Comparison of ENCODE assay signal across 15 cellular contexts in genomic region chr5:175741556-175741955, GRCh38.
"Had no signal": no experiment of that assay in that cellular context is flagged by ENCODE, and none has a peak within 500 bp of the region (broad histone marks: within the 10 kb centered on the region; RNA-seq: fewer than 3 reads in every experiment).

No MANE protein-coding gene starts in this region.

- H3K9me3 ChIP-seq: tibial artery had no signal

- H3K4me1 ChIP-seq: tibial artery had no signal

- DNase-seq: activated CD4-positive, alpha-beta T cell treated with anti-CD3 and anti-CD28 coated beads, Interleukin-2, amount 50 U/mL, for 4 hours; activated naive CD4-positive, alpha-beta T cell treated with Interleukin-2 at 50 U/mL for 16 hours; activated naive CD8-positive, alpha-beta T cell treated with anti-CD3 and anti-CD28 coated beads, Interleukin-2, amount 10 ng/mL, durations not matched to agents 7 days and 5 days; activated T-cell treated with anti-CD3 and anti-CD28 coated beads, Interleukin-2, amount 50 U/mL, for 24 hours; amygdala; midbrain; nephron progenitor cell; stimulated activated CD4-positive, alpha-beta T cell treated with anti-CD3 and anti-CD28 coated beads, Interleukin-12 subunit alpha, Interleukin-12 subunit beta, amount 100 ng/mL, for 4 hours; stimulated activated CD4-positive, alpha-beta T cell treated with anti-CD3 and anti-CD28 coated beads, Interleukin-1b, Interleukin-23, amount 100 ng/mL, for 48 hours; stimulated activated naive CD4-positive, alpha-beta T cell treated with Interleukin-2 at 50 U/mL for 16 hours; substantia nigra; tibial artery had no signal

- H3K9me3 Mint-ChIP-seq: activated naive CD8-positive, alpha-beta T cell treated with anti-CD3 and anti-CD28 coated beads, Interleukin-2, amount 10 ng/mL, durations not matched to agents 7 days and 5 days; activated T-cell treated with anti-CD3 and anti-CD28 coated beads, Interleukin-2, amount 50 U/mL, for 24 hours; activated T-helper 2 cell treated with anti-CD3 and anti-CD28 coated beads, Interferon-gamma antibody, Interleukin-2, Interleukin-4, amounts not matched to agents 10 μg/mL and 5 μg/mL and 100 μg/mL, durations not matched to agents 14 hours and 24 hours and 36 hours; nephron progenitor cell had no signal

- H3K4me3 Mint-ChIP-seq: activated naive CD8-positive, alpha-beta T cell treated with anti-CD3 and anti-CD28 coated beads, Interleukin-2, amount 10 ng/mL, durations not matched to agents 7 days and 5 days; activated T-cell treated with anti-CD3 and anti-CD28 coated beads, Interleukin-2, amount 50 U/mL, for 24 hours; nephron progenitor cell had no signal

- H3K36me3 Mint-ChIP-seq: activated naive CD8-positive, alpha-beta T cell treated with anti-CD3 and anti-CD28 coated beads, Interleukin-2, amount 10 ng/mL, durations not matched to agents 7 days and 5 days had no signal

- H3K4me3 ChIP-seq: cardiac muscle cell, tibial artery had no signal

- H3K27ac Mint-ChIP-seq: activated naive CD8-positive, alpha-beta T cell treated with anti-CD3 and anti-CD28 coated beads, Interleukin-2, amount 10 ng/mL, durations not matched to agents 7 days and 5 days; activated T-cell treated with anti-CD3 and anti-CD28 coated beads, Interleukin-2, amount 50 U/mL, for 24 hours; activated T-helper 2 cell treated with anti-CD3 and anti-CD28 coated beads, Interferon-gamma antibody, Interleukin-2, Interleukin-4, amounts not matched to agents 10 μg/mL and 5 μg/mL and 100 μg/mL, durations not matched to agents 14 hours and 24 hours and 36 hours; nephron progenitor cell; progenitor cell of endocrine pancreas had no signal

- H3K27ac ChIP-seq: cardiac muscle cell, tibial artery had no signal

- H3K36me3 ChIP-seq: cardiac muscle cell, tibial artery had no signal

- H3K4me1 Mint-ChIP-seq: activated naive CD8-positive, alpha-beta T cell treated with anti-CD3 and anti-CD28 coated beads, Interleukin-2, amount 10 ng/mL, durations not matched to agents 7 days and 5 days; nephron progenitor cell had no signal
